Comparison of ENCODE assay signal across 12 cellular contexts in genomic region chr10:4883079-4883739, GRCh38. TPM values are rescaled to one million over a fixed set of nuclear protein-coding genes. Genes with fewer than 3 reads are reported as not detected.
A peak's percentile ranks its signal among the peaks of the same experiment; 100 is the strongest.
DNase-seq lines count a peak whose midpoint lies in the region; TF ChIP-seq lines count a peak whose summit lies in the region.
"Had no signal": no experiment of that assay in that cellular context is flagged by ENCODE, and none has a peak within 500 bp of the region (broad histone marks: within the 10 kb centered on the region; RNA-seq: fewer than 3 reads in every experiment).

No MANE protein-coding gene starts in this region.

- H3K79me2 ChIP-seq in GM23248 (ENCODE audit: insufficient read depth) (no peaks in the 10 kb centered on the region), fibroblast of lung (ENCODE audit: control insufficient read depth, insufficient read depth, low read length) (no peaks in the 10 kb centered on the region)

- H2AFZ ChIP-seq in GM23248 (no peak overlapping the region), fibroblast of lung (ENCODE audit: low read length) (peak overlapping the region; percentile 14)

- H3K9me2 ChIP-seq in GM23248 (ENCODE audit: insufficient read depth) = no peaks in the 10 kb centered on the region

- H3K4me1 ChIP-seq in GM23248 (ENCODE audit: insufficient read depth) (peaks cover 8% of the 10 kb centered on the region; the same call in 1 of the 2 replicates), fibroblast of lung (ENCODE audit: control insufficient read depth, extremely low read depth, insufficient read depth, low read length) (no peaks in the 10 kb centered on the region)
- H3K4me1 ChIP-seq: tibial nerve had no signal

- no peak for TF ChIP-seq CTCF in fibroblast of lung (conservative IDR thresholded peaks at IDR 0.05 in 1 of 2, IDR thresholded peaks at IDR 0.05 in 1 of 2; ENCODE audit: low read depth in 1 of 2, low read length in 2 of 2)

- no peak overlapping the region for H3K9ac ChIP-seq in GM23248
- no peak overlapping the region for H3K9ac ChIP-seq in fibroblast of lung (ENCODE audit: insufficient read depth, low read length)

- WGBS in GM23248 (ENCODE audit: low coverage in 1 of 2, low lambda C conversion rate in 2 of 2, missing lambda C conversion rate in 2 of 2), 2 experiments = 57 to 65% methylated on average over 4 of the region's 4 CpGs

- in situ Hi-C loops in GM23248 (cut with MboI) = no loop called here

- H3K36me3 ChIP-seq in GM23248 (ENCODE audit: low read depth) = no peaks in the 10 kb centered on the region
- no peaks in the 10 kb centered on the region for H3K36me3 ChIP-seq in fibroblast of lung (ENCODE audit: control insufficient read depth, insufficient read depth, low read length)
- H3K36me3 ChIP-seq: tibial nerve had no signal

- no peaks in the 10 kb centered on the region for H3K27me3 ChIP-seq in GM23248 (replicated peaks; ENCODE audit: insufficient read depth)
- no peaks in the 10 kb centered on the region for H3K27me3 ChIP-seq in fibroblast of lung (ENCODE audit: control insufficient read depth, insufficient read depth, low read length)
- H3K27me3 ChIP-seq: tibial nerve had no signal

- H3K27ac ChIP-seq in GM23248 (no peak overlapping the region), fibroblast of lung (ENCODE audit: insufficient read depth, low read length) (peak overlapping the region; percentile 19)
- H3K27ac ChIP-seq: tibial nerve had no signal

- DNase-seq in GM23248 = peak; percentile 75
- peak; percentile 98 for DNase-seq in RPMI7951 (ENCODE audit: low read depth)
- DNase-seq in fibroblast of lung (ENCODE audit: low read depth in 2 of 2) = peak; percentile 75 to 84
- DNase-seq in renal cortical epithelial cell (ENCODE audit: low read depth) = peak; percentile 91
- no peak for DNase-seq in NOMO-1 treated with dmso at 0.1 percent for 144 hours (lab: John Stamatoyannopoulos, UW; ENCODE audit: unreplicated experiment)
- DNase-seq in effector CD4-positive, alpha-beta T cell = no peak
- no peak for DNase-seq in NCI-H510A (lab: John Stamatoyannopoulos, UW)
- DNase-seq: activated T-cell treated with anti-CD3 and anti-CD28 coated beads, Interleukin-2, amount 50 U/mL, for 4 hours; effector CD8-positive, alpha-beta T cell; NCI-H1436 treated with DMSO at 0.1 percent for 48 hours; stimulated activated CD4-positive, alpha-beta T cell treated with anti-CD3 and anti-CD28 coated beads, Interleukin-15, amount 100 ng/mL, for 24 hours had no signal

- H3K4me2 ChIP-seq in GM23248 (ENCODE audit: unreplicated experiment) (peak overlapping the region; percentile 14), fibroblast of lung (ENCODE audit: extremely low read depth, insufficient read depth, low read length) (peak overlapping the region; percentile 75)

- H4K20me1 ChIP-seq in GM23248 (ENCODE audit: insufficient read depth) (no peaks in the 10 kb centered on the region), fibroblast of lung (ENCODE audit: control insufficient read depth, extremely low read depth, insufficient read depth, low read length) (no peaks in the 10 kb centered on the region)

- H3K9me3 ChIP-seq in GM23248 (ENCODE audit: low read depth) (no peaks in the 10 kb centered on the region), fibroblast of lung (ENCODE audit: control insufficient read depth, insufficient read depth, low read depth, low read length) (no peaks in the 10 kb centered on the region)
- H3K9me3 ChIP-seq: tibial nerve had no signal

- H3F3A ChIP-seq in GM23248 (ENCODE audit: insufficient read depth) = peaks cover 15% of the 10 kb centered on the region; the same call in 1 of the 2 replicates

- no peak overlapping the region for H3K4me3 ChIP-seq in GM23248
- no peak overlapping the region for H3K4me3 ChIP-seq in fibroblast of lung (replicated peaks in 1 of 4; ENCODE audit: control extremely low read depth in 1 of 4, insufficient read depth in 1 of 4, low read depth in 3 of 4, low read length in 4 of 4)
- H3K4me3 ChIP-seq: tibial nerve had no signal

RNA-seq across cellular contexts. Expression of gene AKR1E2, which starts 57.2 kb away (rescaled TPM):
- total RNA-seq in GM23248 (2014; rRNA removed; shearing (Covaris generic)) = 14.3 and 16.0 TPM in 2 replicates
- 5.1 and 5.2 TPM in 2 replicates for polyA plus RNA-seq in GM23248 (2016; fragmentation: Nextera tagmentation; extraction: Ambion mirVana)
- 18.0 and 21.1 TPM in 2 replicates for total RNA-seq in RPMI7951 (2014; rRNA removed; shearing (Covaris generic))
- 5.6 and 11.7 TPM in 2 replicates for total RNA-seq in fibroblast of lung
- polyA plus RNA-seq in fibroblast of lung = 2.2 and 2.3 TPM in 2 replicates
- polyA plus RNA-seq in fibroblast of lung (2012) = 1.5 and 2.3 TPM in 2 replicates
- 20.2 TPM in 1 of 2 replicates, not detected in the other for polyA minus RNA-seq in fibroblast of lung (ENCODE audit: low replicate concordance)
- 5.4 and 6.0 TPM in 2 replicates for total RNA-seq in renal cortical epithelial cell

Comparison
In these comparisons a context has a peak if more than half of its experiments do, and no peak if none do; other contexts are left out.
1. DNase-seq: peak in GM23248 (single experiment), RPMI7951 (single experiment), fibroblast of lung (2 of 2) and renal cortical epithelial cell (single experiment); none in NOMO-1 treated with dmso at 0.1 percent for 144 hours (single experiment), effector CD4-positive, alpha-beta T cell (single experiment) and NCI-H510A (single experiment).